8 cellular contexts compared by ENCODE assay signal in genomic region chr11:65711785-65712632, GRCh38. TPM values are rescaled to one million over a fixed set of nuclear protein-coding genes. Genes with fewer than 3 reads are reported as not detected.
A peak's percentile ranks its signal among the peaks of the same experiment; 100 is the strongest.
DNase-seq lines count a peak whose midpoint lies in the region; ATAC-seq and TF ChIP-seq lines count a peak whose summit lies in the region.

TSS of gene KAT5 (plus strand) at chr11:65712252. CDS start at chr11:65712268, 16 bp downstream.

- CTCF ChIA-PET in AG04450 (lab: Charles Lee) (interaction anchor here (0.6 to 4.5 kb wide), 30 partner anchors 8 to 333 kb away, joined by 3 to 59 read pairs (median 5); partner anchors contain the start of genes AP5B1, FIBP, MUS81 and RELA), mammary epithelial cell (lab: Charles Lee; ENCODE audit: low non-redundant PET) (interaction anchor here (0.6 to 1.0 kb wide), 5 partner anchors 9 to 412 kb away, joined by 3 to 25 read pairs (median 4); partner anchors contain the start of gene RNASEH2C)

- peaks cover 5% of the 10 kb centered on the region for H3K27me3 ChIP-seq in AG04450 (ENCODE audit: control insufficient read depth, insufficient read depth, low read length)
- no peaks in the 10 kb centered on the region for H3K27me3 ChIP-seq in WERI-Rb-1 (ENCODE audit: insufficient read depth, low read depth, severe bottlenecking)
- H3K27me3 ChIP-seq in mammary epithelial cell (ENCODE audit: insufficient read depth, low read length), result no peaks in the 10 kb centered on the region
- no peaks in the 10 kb centered on the region for H3K27me3 ChIP-seq in smooth muscle cell (ENCODE audit: low read depth)

- H3K4me1 ChIP-seq in mammary epithelial cell (ENCODE audit: insufficient read depth, low read length) (peaks cover 14% of the 10 kb centered on the region), smooth muscle cell (ENCODE audit: low read depth) (no peaks in the 10 kb centered on the region)

- peak; percentile 98 for TF ChIP-seq CTCF in AG04450 (IDR thresholded peaks at IDR 0.05; ENCODE audit: low read depth, low read length)
- TF ChIP-seq CTCF in WERI-Rb-1 (IDR thresholded peaks at IDR 0.05; ENCODE audit: low read depth, low read length), result peak; percentile 96
- peak; percentile 94 to 99 for TF ChIP-seq CTCF in mammary epithelial cell (conservative IDR thresholded peaks at IDR 0.05 in 1 of 2, IDR thresholded peaks at IDR 0.05 in 1 of 2; ENCODE audit: extremely low read depth in 1 of 2, insufficient read depth in 1 of 2, low read depth in 1 of 2, low read length in 2 of 2)
- peak; percentile 90 for TF ChIP-seq CTCF in smooth muscle cell (IDR thresholded peaks at IDR 0.05; ENCODE audit: borderline replicate concordance, insufficient read depth, poor library complexity, severe bottlenecking)

- H3K79me2 ChIP-seq in mammary epithelial cell (ENCODE audit: insufficient read depth, low read length) (peaks cover 20% of the 10 kb centered on the region), smooth muscle cell (ENCODE audit: low read depth) (no peaks in the 10 kb centered on the region)

- in situ Hi-C loops in mammary epithelial cell (cut with MboI; ENCODE audit: low sequenced_read_pairs in 2 of 2), result loop anchor here (5.0 to 25.0 kb wide), 5 partner anchors 55 to 300 kb away; partner anchors contain the start of genes BANF1 (in 1 of the 2), CST6 (in 1 of the 2) and EIF1AD (in 1 of the 2)

- H3K4me2 ChIP-seq in mammary epithelial cell (ENCODE audit: insufficient read depth, low read depth, low read length) (peak within 1 kb of the TSS; percentile 86), smooth muscle cell (peak within 1 kb of the TSS; percentile 82)

- POLR2A ChIA-PET in AG04450 (lab: Yijun Ruan, JAX), result interaction anchor here (0.6 to 2.0 kb wide), 21 partner anchors 9 to 290 kb away, joined by 3 to 19 read pairs (median 4); partner anchors contain the start of genes AP5B1, BANF1, CCDC85B and CFL1

- no peaks in the 10 kb centered on the region for H4K20me1 ChIP-seq in mammary epithelial cell (ENCODE audit: insufficient read depth, low read length)
- H4K20me1 ChIP-seq in smooth muscle cell (ENCODE audit: low read depth), result no peaks in the 10 kb centered on the region

- ATAC-seq in GM18868 (IDR thresholded peaks at IDR 0.05; ENCODE audit: unreplicated experiment) (peak; percentile 81), HG03135 (IDR thresholded peaks at IDR 0.05; ENCODE audit: unreplicated experiment) (peak; percentile 72)

- H3K9ac ChIP-seq in mammary epithelial cell (ENCODE audit: insufficient read depth, low read length) (peak within 1 kb of the TSS; percentile 83), smooth muscle cell (ENCODE audit: low read depth) (peak within 1 kb of the TSS; percentile 94)

- H3K36me3 ChIP-seq in WERI-Rb-1 (peaks cover 45% of the 10 kb centered on the region), mammary epithelial cell (ENCODE audit: insufficient read depth, low read length) (peaks cover 8% of the 10 kb centered on the region), smooth muscle cell (ENCODE audit: low read depth) (no peaks in the 10 kb centered on the region)

- dilution Hi-C loops in mammary epithelial cell (cut with HindIII; ENCODE audit: low sequenced_read_pairs), result no loop called here

- no peaks in the 10 kb centered on the region for H3F3A ChIP-seq in smooth muscle cell (ENCODE audit: low read depth)

- no peaks in the 10 kb centered on the region for H3K9me3 ChIP-seq in AG04450 (ENCODE audit: control insufficient read depth, insufficient read depth, low read length)
- no peaks in the 10 kb centered on the region for H3K9me3 ChIP-seq in WERI-Rb-1 (ENCODE audit: severe bottlenecking)
- no peaks in the 10 kb centered on the region for H3K9me3 ChIP-seq in mammary epithelial cell (replicated peaks; ENCODE audit: insufficient read depth, low read length)
- no peaks in the 10 kb centered on the region for H3K9me3 ChIP-seq in smooth muscle cell (replicated peaks; ENCODE audit: low read depth)

- H3K4me3 ChIP-seq in AG04450 (ENCODE audit: low read depth, low read length) (peak within 1 kb of the TSS; percentile 84), WERI-Rb-1 (ENCODE audit: low read depth, low read length) (peak within 1 kb of the TSS; percentile 79), mammary epithelial cell (replicated peaks in 1 of 3; ENCODE audit: insufficient read depth in 1 of 3, low read depth in 2 of 3, low read length in 3 of 3) (peak within 1 kb of the TSS; percentile 56 to 80 (median 61)), smooth muscle cell (peak within 1 kb of the TSS; percentile 63)

- intact Hi-C loops in mammary epithelial cell (cut with micrococcal nuclease), result loop anchor here (1.0 kb wide), 6 partner anchors 57 to 277 kb away; partner anchors contain the start of gene FIBP

- 3% methylated on average over 35 of the region's 65 CpGs for WGBS in mammary epithelial cell (ENCODE audit: low coverage, missing lambda C conversion rate)
- 2% methylated on average over 54 of the region's 65 CpGs for WGBS in smooth muscle cell (ENCODE audit: low lambda C conversion rate)

- H3K27ac ChIP-seq in AG04450 (ENCODE audit: low read depth, low read length) (peak within 1 kb of the TSS; percentile 99), WERI-Rb-1 (peak within 1 kb of the TSS; percentile 98), mammary epithelial cell (ENCODE audit: insufficient read depth, low read depth, low read length) (peak within 1 kb of the TSS; percentile 93), smooth muscle cell (ENCODE audit: low read depth) (peak within 1 kb of the TSS; percentile 98)

- H2AFZ ChIP-seq in mammary epithelial cell (ENCODE audit: low read depth, low read length), result peak within 1 kb of the TSS; percentile 95
- H2AFZ ChIP-seq in smooth muscle cell (ENCODE audit: low read depth), result peak within 1 kb of the TSS; percentile 84

- BruUV-seq in mammary epithelial cell (replicated peaks; lab: Mats Ljungman, UMichigan), result no TSS peak

- DNase-seq in AG04450 (ENCODE audit: low read depth, low spot score) (peak; percentile 96), NCI-H2196 treated with DMSO at 0.1 percent for 48 hours (lab: John Stamatoyannopoulos, UW; ENCODE audit: unreplicated experiment) (peak; percentile 99), WERI-Rb-1 (peak; percentile 99), mammary epithelial cell (peak; percentile 97), iPS-NIHi7 (ENCODE audit: extremely low spot score) (peak; percentile 97), smooth muscle cell (lab: John Stamatoyannopoulos, UW; ENCODE audit: unreplicated experiment) (peak; percentile 100)

RNA-seq across cellular contexts. Expression of gene KAT5, which starts in this region (rescaled TPM):
- polyA plus RNA-seq in AG04450 (2011; rRNA removed), result 22.6 and 26.1 TPM in 2 replicates
- polyA minus RNA-seq in AG04450 (2011; rRNA and poly(A)+ RNA removed), result 47.3 and 48.8 TPM in 2 replicates
- total RNA-seq in mammary epithelial cell, result 10 to 100 TPM; 26.5 to 49.9 TPM
- polyA plus RNA-seq in mammary epithelial cell, result 23.8 TPM
- polyA minus RNA-seq in mammary epithelial cell, result 38.2 TPM
- total RNA-seq in smooth muscle cell, result 37.0 and 40.1 TPM in 2 replicates
- polyA plus RNA-seq in smooth muscle cell, result 38.8 and 45.1 TPM in 2 replicates

Comparison
In these comparisons a context has a peak if more than half of its experiments do, and no peak if none do; other contexts are left out.
1. Peak in every context shown above with its lines: DNase-seq, ATAC-seq, H3K4me3 ChIP-seq and H3K27ac ChIP-seq.